ENCODE assay signal across 9 cellular contexts in genomic region chr11:107043242-107043991, GRCh38. TPM values are rescaled to one million over a fixed set of nuclear protein-coding genes. Genes with fewer than 3 reads are reported as not detected.
DNase-seq lines count a peak whose midpoint lies in the region; ATAC-seq and TF ChIP-seq lines count a peak whose summit lies in the region.
"Had no signal": no experiment of that assay in that cellular context is flagged by ENCODE, and none has a peak within 500 bp of the region (broad histone marks: within the 10 kb centered on the region; RNA-seq: fewer than 3 reads in every experiment).

No MANE protein-coding gene starts in this region.

- no peaks in the 10 kb centered on the region for H3K4me1 Mint-ChIP-seq in WTC11
- H3K4me1 Mint-ChIP-seq in T-helper 17 cell = no peaks in the 10 kb centered on the region
- H3K4me1 Mint-ChIP-seq in CD4-positive, alpha-beta T cell (ENCODE audit: low read depth) = no peaks in the 10 kb centered on the region
- H3K4me1 Mint-ChIP-seq: activated naive CD8-positive, alpha-beta T cell treated with anti-CD3 and anti-CD28 coated beads, Interleukin-2, amount 10 ng/mL, durations not matched to agents 7 days and 5 days had no signal

- H3K9me3 Mint-ChIP-seq in WTC11 = peaks cover 21% of the 10 kb centered on the region
- peaks cover 4% of the 10 kb centered on the region for H3K9me3 Mint-ChIP-seq in CD4-positive, alpha-beta T cell

- no peaks in the 10 kb centered on the region for H3K9me3 ChIP-seq in T-helper 17 cell (ENCODE audit: control insufficient read depth, low read length, poor library complexity, severe bottlenecking)
- H3K9me3 ChIP-seq in CD4-positive, alpha-beta T cell (ENCODE audit: control insufficient read depth, low read length) = no peaks in the 10 kb centered on the region

- CTCF ChIA-PET in WTC11 (lab: Charles Lee) = interaction anchor here (0.8 kb wide), 1 partner anchor 491 kb away, joined by 3 read pairs; no protein-coding TSS in a partner anchor
- CTCF ChIA-PET in CD4-positive, alpha-beta T cell (lab: Charles Lee) = no interaction called here

- H3K36me3 Mint-ChIP-seq in WTC11 (peaks cover 7% of the 10 kb centered on the region), T-helper 17 cell (ENCODE audit: low read depth) (no peaks in the 10 kb centered on the region)
- no peaks in the 10 kb centered on the region for H3K36me3 Mint-ChIP-seq in CD4-positive, alpha-beta T cell (ENCODE audit: low read depth)
- H3K36me3 Mint-ChIP-seq: activated naive CD8-positive, alpha-beta T cell treated with anti-CD3 and anti-CD28 coated beads, Interleukin-2, amount 10 ng/mL, durations not matched to agents 7 days and 5 days had no signal

- DNase-seq in GM03348 (ENCODE audit: low spot score) (peak; percentile 67), HT1080 (ENCODE audit: low read depth) (peak; percentile 98), fibroblast of peridontal ligament (ENCODE audit: extremely low read depth) (peak; percentile 99), WTC11 (ENCODE audit: low spot score) (no peak), T-helper 17 cell (no peak), NCI-H524 treated with DMSO at 0.1 percent for 48 hours (lab: John Stamatoyannopoulos, UW) (no peak)
- no peak for DNase-seq in CD4-positive, alpha-beta T cell
- DNase-seq: activated naive CD8-positive, alpha-beta T cell treated with anti-CD3 and anti-CD28 coated beads, Interleukin-2, amount 10 ng/mL, durations not matched to agents 7 days and 5 days had no signal

- no peak for TF ChIP-seq CTCF in WTC11 (IDR thresholded peaks at IDR 0.05)
- no peak for TF ChIP-seq CTCF in CD4-positive, alpha-beta T cell (IDR thresholded peaks at IDR 0.05)

- peak; percentile 87 for ATAC-seq in GM21717 (IDR thresholded peaks at IDR 0.05; ENCODE audit: unreplicated experiment)
- no peak for ATAC-seq in WTC11
- no peak for ATAC-seq in T-helper 17 cell
- ATAC-seq in CD4-positive, alpha-beta T cell (ENCODE audit: poor library complexity) = no peak

- POLR2A ChIA-PET in WTC11 (lab: Charles Lee) = no interaction called here
- POLR2A ChIA-PET in CD4-positive, alpha-beta T cell (lab: Charles Lee) = no interaction called here

- no peaks in the 10 kb centered on the region for H3K27me3 ChIP-seq in CD4-positive, alpha-beta T cell (ENCODE audit: control insufficient read depth, insufficient read depth, low read length)

- intact Hi-C loops in CD4-positive, alpha-beta T cell (cut with DNase I, micrococcal nuclease) = no loop called here

- H3K4me3 Mint-ChIP-seq in WTC11 = no peak overlapping the region
- no peak overlapping the region for H3K4me3 Mint-ChIP-seq in T-helper 17 cell
- no peak overlapping the region for H3K4me3 Mint-ChIP-seq in CD4-positive, alpha-beta T cell
- H3K4me3 Mint-ChIP-seq: activated naive CD8-positive, alpha-beta T cell treated with anti-CD3 and anti-CD28 coated beads, Interleukin-2, amount 10 ng/mL, durations not matched to agents 7 days and 5 days had no signal

- H3K27ac ChIP-seq in CD4-positive, alpha-beta T cell (ENCODE audit: low read depth, low read length) = no peak overlapping the region

- H3K27ac Mint-ChIP-seq in WTC11 (no peak overlapping the region), T-helper 17 cell (no peak overlapping the region)
- no peak overlapping the region for H3K27ac Mint-ChIP-seq in CD4-positive, alpha-beta T cell
- H3K27ac Mint-ChIP-seq: activated naive CD8-positive, alpha-beta T cell treated with anti-CD3 and anti-CD28 coated beads, Interleukin-2, amount 10 ng/mL, durations not matched to agents 7 days and 5 days had no signal

- H3K27me3 Mint-ChIP-seq in WTC11 (ENCODE audit: low read depth) (no peaks in the 10 kb centered on the region), T-helper 17 cell (no peaks in the 10 kb centered on the region)
- no peaks in the 10 kb centered on the region for H3K27me3 Mint-ChIP-seq in CD4-positive, alpha-beta T cell

TF ChIP-seq in WTC11, 78 proteins besides CTCF, POLR2A, EP300 and RAD21:
- TF ChIP-seq, protein P1, sequence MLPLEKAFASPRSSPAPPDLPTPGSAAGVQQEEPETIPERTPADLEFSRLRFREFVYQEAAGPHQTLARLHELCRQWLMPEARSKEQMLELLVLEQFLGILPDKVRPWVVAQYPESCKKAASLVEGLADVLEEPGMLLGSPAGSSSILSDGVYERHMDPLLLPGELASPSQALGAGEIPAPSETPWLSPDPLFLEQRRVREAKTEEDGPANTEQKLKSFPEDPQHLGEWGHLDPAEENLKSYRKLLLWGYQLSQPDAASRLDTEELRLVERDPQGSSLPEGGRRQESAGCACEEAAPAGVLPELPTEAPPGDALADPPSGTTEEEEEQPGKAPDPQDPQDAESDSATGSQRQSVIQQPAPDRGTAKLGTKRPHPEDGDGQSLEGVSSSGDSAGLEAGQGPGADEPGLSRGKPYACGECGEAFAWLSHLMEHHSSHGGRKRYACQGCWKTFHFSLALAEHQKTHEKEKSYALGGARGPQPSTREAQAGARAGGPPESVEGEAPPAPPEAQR (CRISPR knock-in tag; IDR thresholded peaks at IDR 0.05) = no peak
- TF ChIP-seq, protein P2, sequence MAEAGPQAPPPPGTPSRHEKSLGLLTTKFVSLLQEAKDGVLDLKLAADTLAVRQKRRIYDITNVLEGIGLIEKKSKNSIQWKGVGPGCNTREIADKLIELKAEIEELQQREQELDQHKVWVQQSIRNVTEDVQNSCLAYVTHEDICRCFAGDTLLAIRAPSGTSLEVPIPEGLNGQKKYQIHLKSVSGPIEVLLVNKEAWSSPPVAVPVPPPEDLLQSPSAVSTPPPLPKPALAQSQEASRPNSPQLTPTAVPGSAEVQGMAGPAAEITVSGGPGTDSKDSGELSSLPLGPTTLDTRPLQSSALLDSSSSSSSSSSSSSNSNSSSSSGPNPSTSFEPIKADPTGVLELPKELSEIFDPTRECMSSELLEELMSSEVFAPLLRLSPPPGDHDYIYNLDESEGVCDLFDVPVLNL (CRISPR knock-in tag; IDR thresholded peaks at IDR 0.05; ENCODE audit: borderline replicate concordance, low read depth) = no peak
- TF ChIP-seq ZNF138 (CRISPR knock-in tag; conservative IDR thresholded peaks at IDR 0.05) = no peak
- no peak for TF ChIP-seq NFYB (CRISPR knock-in tag; conservative IDR thresholded peaks at IDR 0.05; ENCODE audit: low read depth)
- no peak for TF ChIP-seq FOXK1 (CRISPR knock-in tag; IDR thresholded peaks at IDR 0.05)
- TF ChIP-seq ZNF532 (CRISPR knock-in tag; IDR thresholded peaks at IDR 0.05; ENCODE audit: borderline replicate concordance) = no peak

RNA-seq across cellular contexts. Expression of gene GUCY1A2, which starts 25.1 kb away (rescaled TPM):
- total RNA-seq in HT1080 (2014; rRNA removed; shearing (Covaris generic)) = 0.27 and 0.84 TPM in 2 replicates
- polyA plus RNA-seq in HT1080 (2015; cell fraction: cytosol; rRNA removed) = 0.14 and 0.16 TPM in 2 replicates
- 0.23 and 0.35 TPM in 2 replicates for polyA plus RNA-seq in HT1080 (2015; cell fraction: nucleus; rRNA removed)
- total RNA-seq in WTC11 (2021) = 0.71 to 0.90 TPM (median 0.76 TPM) in 3 replicates
- under 1 TPM in 1 of 2 donors, not detected in 1; 0.13 TPM for total RNA-seq in T-helper 17 cell
- not detected for total RNA-seq in CD4-positive, alpha-beta T cell
- total RNA-seq: activated naive CD8-positive, alpha-beta T cell treated with anti-CD3 and anti-CD28 coated beads, Interleukin-2, amount 10 ng/mL, durations not matched to agents 7 days and 5 days had no signal

Comparison
In these comparisons a context has a peak if more than half of its experiments do, and no peak if none do; other contexts are left out.
1. DNase-seq: peak in GM03348 (single experiment), HT1080 (single experiment) and fibroblast of peridontal ligament (single experiment); none in WTC11 (single experiment), T-helper 17 cell (0 of 3), NCI-H524 treated with DMSO at 0.1 percent for 48 hours (single experiment) and CD4-positive, alpha-beta T cell (0 of 10).